Comparison of ENCODE assay signal across 11 cellular contexts in the genomic region with DNA sequence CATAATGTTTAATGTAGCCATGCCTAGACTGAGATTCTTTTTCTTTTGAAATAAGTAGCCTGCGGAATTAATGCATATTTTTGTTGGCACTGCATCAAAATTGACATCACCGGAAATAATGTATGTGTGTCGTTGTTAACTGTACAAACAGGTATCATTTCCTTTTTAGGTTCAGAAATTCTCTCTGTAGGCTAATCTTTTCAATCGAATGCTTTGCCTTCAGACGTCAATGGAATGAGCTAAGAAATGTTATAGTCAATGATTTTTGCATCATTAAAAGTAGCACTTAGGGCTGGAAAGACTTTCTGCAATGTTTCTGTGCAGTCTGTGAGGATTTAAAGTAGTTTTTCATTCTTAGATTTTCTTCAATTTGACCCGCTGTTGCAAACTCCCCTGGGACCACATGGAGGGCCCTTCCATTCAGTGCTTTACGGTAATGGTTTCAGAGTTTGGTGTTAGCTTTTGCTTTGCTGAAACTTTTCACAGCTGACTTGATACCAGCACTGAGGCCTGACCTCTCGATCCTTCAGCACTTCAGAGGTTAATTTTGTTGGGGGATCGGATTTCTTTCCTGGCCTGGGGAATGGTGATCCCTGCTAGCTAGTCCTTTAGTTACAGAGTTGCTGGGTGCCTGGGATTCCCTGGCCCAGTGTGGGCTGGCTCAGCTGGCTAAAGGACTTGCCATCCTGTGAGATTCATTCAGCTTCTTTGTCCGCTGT.
DNase-seq lines count a peak whose midpoint lies in the region; ATAC-seq, FAIRE-seq and TF ChIP-seq lines count a peak whose summit lies in the region.
"Had no signal": no experiment of that assay in that cellular context is flagged by ENCODE, and none has a peak within 500 bp of the region (broad histone marks: within the 10 kb centered on the region; RNA-seq: fewer than 3 reads in every experiment).

No MANE protein-coding gene starts in this region.

- CTCF ChIA-PET in endothelial cell of umbilical vein (lab: Charles Lee), result interaction anchor here (0.8 to 2.6 kb wide), 11 partner anchors 10 to 90 kb away, joined by 3 to 11 read pairs (median 4); no protein-coding TSS in a partner anchor

- no peaks in the 10 kb centered on the region for H3K36me3 ChIP-seq in endothelial cell of umbilical vein (ENCODE audit: control insufficient read depth in 2 of 2, extremely low read depth in 1 of 2, insufficient read depth in 2 of 2, low read length in 2 of 2)
- H3K36me3 ChIP-seq in right lobe of liver, result no peaks in the 10 kb centered on the region
- H3K36me3 ChIP-seq in effector memory CD4-positive, alpha-beta T cell (ENCODE audit: control insufficient read depth, insufficient read depth, low read length), result no peaks in the 10 kb centered on the region
- no peaks in the 10 kb centered on the region for H3K36me3 ChIP-seq in colonic mucosa

- H3K9ac ChIP-seq in endothelial cell of umbilical vein (replicated peaks; ENCODE audit: extremely low read depth, insufficient read depth, low read length), result peak overlapping the region; percentile 62
- H3K9ac ChIP-seq in colonic mucosa (ENCODE audit: low read depth in 2 of 2, low read length in 2 of 2), result no peak overlapping the region

- POLR2A ChIA-PET in endothelial cell of umbilical vein (lab: Charles Lee), result interaction anchor here (0.6 to 0.9 kb wide), 2 partner anchors 9 to 90 kb away, joined by 3 read pairs; no protein-coding TSS in a partner anchor

- no peaks in the 10 kb centered on the region for H4K20me1 ChIP-seq in endothelial cell of umbilical vein (replicated peaks; ENCODE audit: control insufficient read depth, extremely low read depth, insufficient read depth, low read length)

- BruUV-seq in endothelial cell of umbilical vein (replicated peaks; lab: Mats Ljungman, UMichigan), result TSS peak; percentile 85

- TF ChIP-seq CTCF in endothelial cell of umbilical vein (IDR thresholded peaks at IDR 0.05; ENCODE audit: extremely low read depth in 1 of 2, insufficient read depth in 1 of 2, low read depth in 1 of 2, low read length in 2 of 2), result no peak
- no peak for TF ChIP-seq CTCF in right lobe of liver (IDR thresholded peaks at IDR 0.05)
- no peak for TF ChIP-seq CTCF in colonic mucosa (IDR thresholded peaks at IDR 0.05)

- intact Hi-C loops in endothelial cell of umbilical vein (cut with micrococcal nuclease), result loop anchor here (1.0 to 5.0 kb wide), 4 partner anchors 43 to 650 kb away; no protein-coding TSS in a partner anchor
- intact Hi-C loops in right lobe of liver (cut with DNase I), result no loop called here
- intact Hi-C loops in colonic mucosa (cut with DNase I), result no loop called here

- H3K9me3 ChIP-seq in endothelial cell of umbilical vein (replicated peaks; ENCODE audit: control insufficient read depth, insufficient read depth, low read length), result no peaks in the 10 kb centered on the region
- no peaks in the 10 kb centered on the region for H3K9me3 ChIP-seq in right lobe of liver
- no peaks in the 10 kb centered on the region for H3K9me3 ChIP-seq in effector memory CD4-positive, alpha-beta T cell (ENCODE audit: control insufficient read depth, low read length)
- H3K9me3 ChIP-seq in colonic mucosa, result no peaks in the 10 kb centered on the region

- WGBS in right lobe of liver (ENCODE audit: insufficient coverage, low coverage, low lambda C conversion rate, missing lambda C conversion rate), result 44% methylated on average over 9 of the region's 10 CpGs

- ATAC-seq in right lobe of liver, result peak; percentile 46 to 58 (median 54)

- no peak for TF ChIP-seq POLR2A in endothelial cell of umbilical vein (IDR thresholded peaks at IDR 0.05; ENCODE audit: low read depth, low read length)
- TF ChIP-seq POLR2A in right lobe of liver (IDR thresholded peaks at IDR 0.05), result peak; percentile 52

- H2AFZ ChIP-seq in endothelial cell of umbilical vein (ENCODE audit: low read depth, low read length), result no peak overlapping the region

- FAIRE-seq in endothelial cell of umbilical vein (lab: Jason Lieb, UNC), result peak; percentile 85
- FAIRE-seq: D721Med had no signal

- peak overlapping the region; percentile 84 for H3K4me2 ChIP-seq in endothelial cell of umbilical vein (ENCODE audit: insufficient read depth, low read length)

- peaks cover 7% of the 10 kb centered on the region for H3K79me2 ChIP-seq in endothelial cell of umbilical vein (ENCODE audit: control insufficient read depth, insufficient read depth, low read length)

- H3K27me3 ChIP-seq in endothelial cell of umbilical vein (ENCODE audit: control insufficient read depth in 2 of 2, insufficient read depth in 2 of 2, low read length in 2 of 2) (no peaks in the 10 kb centered on the region), right lobe of liver (no peaks in the 10 kb centered on the region), colonic mucosa (no peaks in the 10 kb centered on the region)
- no peaks in the 10 kb centered on the region for H3K27me3 ChIP-seq in effector memory CD4-positive, alpha-beta T cell (replicated peaks; ENCODE audit: control insufficient read depth, insufficient read depth, low read length, poor library complexity, severe bottlenecking)

- H3K27ac ChIP-seq in endothelial cell of umbilical vein (ENCODE audit: insufficient read depth, low read depth, low read length) (peak overlapping the region; percentile 88), right lobe of liver (peak overlapping the region; percentile 60 to 94 (median 87)), colonic mucosa (no peak overlapping the region)
- H3K27ac ChIP-seq in effector memory CD4-positive, alpha-beta T cell (ENCODE audit: insufficient read depth, low read length, poor library complexity, severe bottlenecking), result no peak overlapping the region

- H3K4me3 ChIP-seq in endothelial cell of umbilical vein (replicated peaks in 1 of 3; ENCODE audit: insufficient read depth in 1 of 3, low read depth in 1 of 3, low read length in 3 of 3), result peak overlapping the region in 1 of 3 experiments; percentile 13
- H3K4me3 ChIP-seq in right lobe of liver, result peak overlapping the region; percentile 15 to 52 (median 52)
- no peak overlapping the region for H3K4me3 ChIP-seq in effector memory CD4-positive, alpha-beta T cell (ENCODE audit: insufficient read depth, low read depth, low read length, poor library complexity, severe bottlenecking)
- H3K4me3 ChIP-seq in colonic mucosa, result no peak overlapping the region

- dilution Hi-C loops in endothelial cell of umbilical vein (cut with MboI; ENCODE audit: extremely low pct_ligation_motif_present, low sequenced_read_pairs), result no loop called here

- no peaks in the 10 kb centered on the region for H3K9me1 ChIP-seq in endothelial cell of umbilical vein (replicated peaks; ENCODE audit: control insufficient read depth, extremely low read depth, insufficient read depth, low read length)

- H3K4me1 ChIP-seq in endothelial cell of umbilical vein (ENCODE audit: control insufficient read depth, extremely low read depth, insufficient read depth, low read length) (peaks cover 25% of the 10 kb centered on the region), right lobe of liver (peaks cover 0 to 40% (median 7%) of the 10 kb centered on the region in 4 donors), colonic mucosa (no peaks in the 10 kb centered on the region)
- no peaks in the 10 kb centered on the region for H3K4me1 ChIP-seq in effector memory CD4-positive, alpha-beta T cell (ENCODE audit: control insufficient read depth, insufficient read depth, low read length, poor library complexity, severe bottlenecking)

- DNase-seq in DMS53 (lab: John Stamatoyannopoulos, UW) (peak; percentile 82), NCI-H526 (lab: John Stamatoyannopoulos, UW) (peak; percentile 62 to 82), endothelial cell of umbilical vein (ENCODE audit: low read depth, low spot score) (peak; percentile 90), right lobe of liver (peak in 1 of 3 donors; percentile 55), colonic mucosa (no peak), NCI-H1930 (lab: John Stamatoyannopoulos, UW) (no peak)
- DNase-seq in effector memory CD4-positive, alpha-beta T cell, result no peak
- no peak for DNase-seq in stimulated activated CD4-positive, alpha-beta T cell treated with anti-CD3 and anti-CD28 coated beads, Interleukin-15, amount 100 ng/mL, for 24 hours
- DNase-seq: midbrain, NCI-H1048 had no signal

TF ChIP-seq in endothelial cell of umbilical vein, 7 proteins besides CTCF, POLR2A, EP300 and RAD21:
- no peak for TF ChIP-seq MYC (IDR thresholded peaks at IDR 0.05; ENCODE audit: low read depth, low read length)
- TF ChIP-seq GATA2 (IDR thresholded peaks at IDR 0.05; ENCODE audit: insufficient read depth, insufficient read length, low read depth, low read length), result peak; percentile 65
- TF ChIP-seq, protein P1, sequence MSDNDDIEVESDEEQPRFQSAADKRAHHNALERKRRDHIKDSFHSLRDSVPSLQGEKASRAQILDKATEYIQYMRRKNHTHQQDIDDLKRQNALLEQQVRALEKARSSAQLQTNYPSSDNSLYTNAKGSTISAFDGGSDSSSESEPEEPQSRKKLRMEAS (IDR thresholded peaks at IDR 0.05; ENCODE audit: insufficient read depth, insufficient read length), result no peak
- TF ChIP-seq FOS (IDR thresholded peaks at IDR 0.05; ENCODE audit: borderline replicate concordance, insufficient read depth, low read length), result peak; percentile 28
- peak; percentile 83 for TF ChIP-seq JUN (IDR thresholded peaks at IDR 0.05; ENCODE audit: borderline replicate concordance, insufficient read depth, insufficient read length, low read depth)
- TF ChIP-seq POLR2AphosphoS5 (IDR thresholded peaks at IDR 0.05; ENCODE audit: insufficient read depth, low read depth, low read length), result peak; percentile 50
- TF ChIP-seq EZH2 (IDR thresholded peaks at IDR 0.05; ENCODE audit: borderline replicate concordance, low read depth, low read length, severe bottlenecking), result no peak

Comparison
In these comparisons a context has a peak if more than half of its experiments do, and no peak if none do; other contexts are left out.
1. DNase-seq: peak in DMS53 (single experiment), NCI-H526 (2 of 2) and endothelial cell of umbilical vein (single experiment); none in effector memory CD4-positive, alpha-beta T cell (0 of 3), colonic mucosa (single experiment), stimulated activated CD4-positive, alpha-beta T cell treated with anti-CD3 and anti-CD28 coated beads, Interleukin-15, amount 100 ng/mL, for 24 hours (single experiment) and NCI-H1930 (0 of 2).
2. H3K27ac ChIP-seq: peak in endothelial cell of umbilical vein (single experiment) and right lobe of liver (3 of 3); none in effector memory CD4-positive, alpha-beta T cell (single experiment) and colonic mucosa (single experiment).
3. H3K4me3 ChIP-seq: peak in right lobe of liver (3 of 3); none in effector memory CD4-positive, alpha-beta T cell (single experiment) and colonic mucosa (single experiment).